Comparison of ENCODE assay signal across 1 cellular context in genomic region chr2:191910518-191910917, GRCh38.
TF ChIP-seq lines count a peak whose summit lies in the region.

No MANE protein-coding gene starts in this region.

TF ChIP-seq in IMR-90, 13 proteins besides CTCF, POLR2A, EP300 and RAD21:
- TF ChIP-seq USF2 (IDR thresholded peaks at IDR 0.05; ENCODE audit: low read depth, low read length) (no peak), ELK1 (IDR thresholded peaks at IDR 0.05; ENCODE audit: borderline replicate concordance, low read depth, low read length) (no peak), MAZ (IDR thresholded peaks at IDR 0.05; ENCODE audit: borderline replicate concordance, low read depth, low read length) (no peak), CHD1 (IDR thresholded peaks at IDR 0.05; ENCODE audit: low read depth, low read length) (no peak), RFX5 (IDR thresholded peaks at IDR 0.05; ENCODE audit: low read depth, low read length) (no peak), SMC3 (IDR thresholded peaks at IDR 0.05; ENCODE audit: low read depth, low read length) (no peak), MXI1 (IDR thresholded peaks at IDR 0.05; ENCODE audit: borderline replicate concordance, low read depth, low read length) (no peak), FOS (IDR thresholded peaks at IDR 0.05; ENCODE audit: low read depth, low read length) (no peak), RCOR1 (IDR thresholded peaks at IDR 0.05; ENCODE audit: insufficient replicate concordance, low read length) (no peak), NFE2L2 (IDR thresholded peaks at IDR 0.05; ENCODE audit: low read depth, low read length) (no peak), CEBPB (IDR thresholded peaks at IDR 0.05; ENCODE audit: low read depth, low read length) (no peak), BHLHE40 (IDR thresholded peaks at IDR 0.05; ENCODE audit: low read depth, low read length) (peak; percentile 71), MAFK (IDR thresholded peaks at IDR 0.05; ENCODE audit: low read depth, low read length) (peak; percentile 33; the same call in 1 of the 2 replicates)
TF ChIP-seq in IMR-90: peak in this region for 2.
